1 cellular context compared by ENCODE assay signal in the genomic region with DNA sequence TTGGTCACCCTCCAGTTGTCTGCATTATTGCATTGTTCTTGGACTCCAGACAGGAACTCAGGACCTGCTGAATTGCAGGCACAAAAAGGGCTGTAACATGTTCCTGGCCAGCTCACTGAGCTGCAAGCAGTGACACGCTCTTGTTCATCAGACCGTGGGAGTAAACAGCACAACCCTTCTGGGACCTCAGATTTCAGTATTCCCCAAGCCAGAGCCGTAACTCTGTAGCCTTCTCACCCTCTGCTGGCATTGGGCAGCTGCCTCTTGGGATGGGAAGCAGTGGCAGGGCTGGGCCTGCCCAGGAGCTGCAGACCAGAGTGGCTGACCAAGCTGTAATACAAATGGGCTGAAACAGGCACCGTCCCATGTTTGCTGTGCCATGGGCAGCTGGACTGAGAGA.
TF ChIP-seq lines count a peak whose summit lies in the region.

No MANE protein-coding gene starts in this region.

TF ChIP-seq in GM23338, 12 proteins besides CTCF, POLR2A, EP300 and RAD21 (continued from another document):
- TF ChIP-seq, protein P1, sequence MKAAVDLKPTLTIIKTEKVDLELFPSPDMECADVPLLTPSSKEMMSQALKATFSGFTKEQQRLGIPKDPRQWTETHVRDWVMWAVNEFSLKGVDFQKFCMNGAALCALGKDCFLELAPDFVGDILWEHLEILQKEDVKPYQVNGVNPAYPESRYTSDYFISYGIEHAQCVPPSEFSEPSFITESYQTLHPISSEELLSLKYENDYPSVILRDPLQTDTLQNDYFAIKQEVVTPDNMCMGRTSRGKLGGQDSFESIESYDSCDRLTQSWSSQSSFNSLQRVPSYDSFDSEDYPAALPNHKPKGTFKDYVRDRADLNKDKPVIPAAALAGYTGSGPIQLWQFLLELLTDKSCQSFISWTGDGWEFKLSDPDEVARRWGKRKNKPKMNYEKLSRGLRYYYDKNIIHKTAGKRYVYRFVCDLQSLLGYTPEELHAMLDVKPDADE (IDR thresholded peaks at IDR 0.05), result no peak
- no peak for TF ChIP-seq CREB1 (CRISPR knock-in tag; IDR thresholded peaks at IDR 0.05; ENCODE audit: low read depth)
- TF ChIP-seq, protein P2, sequence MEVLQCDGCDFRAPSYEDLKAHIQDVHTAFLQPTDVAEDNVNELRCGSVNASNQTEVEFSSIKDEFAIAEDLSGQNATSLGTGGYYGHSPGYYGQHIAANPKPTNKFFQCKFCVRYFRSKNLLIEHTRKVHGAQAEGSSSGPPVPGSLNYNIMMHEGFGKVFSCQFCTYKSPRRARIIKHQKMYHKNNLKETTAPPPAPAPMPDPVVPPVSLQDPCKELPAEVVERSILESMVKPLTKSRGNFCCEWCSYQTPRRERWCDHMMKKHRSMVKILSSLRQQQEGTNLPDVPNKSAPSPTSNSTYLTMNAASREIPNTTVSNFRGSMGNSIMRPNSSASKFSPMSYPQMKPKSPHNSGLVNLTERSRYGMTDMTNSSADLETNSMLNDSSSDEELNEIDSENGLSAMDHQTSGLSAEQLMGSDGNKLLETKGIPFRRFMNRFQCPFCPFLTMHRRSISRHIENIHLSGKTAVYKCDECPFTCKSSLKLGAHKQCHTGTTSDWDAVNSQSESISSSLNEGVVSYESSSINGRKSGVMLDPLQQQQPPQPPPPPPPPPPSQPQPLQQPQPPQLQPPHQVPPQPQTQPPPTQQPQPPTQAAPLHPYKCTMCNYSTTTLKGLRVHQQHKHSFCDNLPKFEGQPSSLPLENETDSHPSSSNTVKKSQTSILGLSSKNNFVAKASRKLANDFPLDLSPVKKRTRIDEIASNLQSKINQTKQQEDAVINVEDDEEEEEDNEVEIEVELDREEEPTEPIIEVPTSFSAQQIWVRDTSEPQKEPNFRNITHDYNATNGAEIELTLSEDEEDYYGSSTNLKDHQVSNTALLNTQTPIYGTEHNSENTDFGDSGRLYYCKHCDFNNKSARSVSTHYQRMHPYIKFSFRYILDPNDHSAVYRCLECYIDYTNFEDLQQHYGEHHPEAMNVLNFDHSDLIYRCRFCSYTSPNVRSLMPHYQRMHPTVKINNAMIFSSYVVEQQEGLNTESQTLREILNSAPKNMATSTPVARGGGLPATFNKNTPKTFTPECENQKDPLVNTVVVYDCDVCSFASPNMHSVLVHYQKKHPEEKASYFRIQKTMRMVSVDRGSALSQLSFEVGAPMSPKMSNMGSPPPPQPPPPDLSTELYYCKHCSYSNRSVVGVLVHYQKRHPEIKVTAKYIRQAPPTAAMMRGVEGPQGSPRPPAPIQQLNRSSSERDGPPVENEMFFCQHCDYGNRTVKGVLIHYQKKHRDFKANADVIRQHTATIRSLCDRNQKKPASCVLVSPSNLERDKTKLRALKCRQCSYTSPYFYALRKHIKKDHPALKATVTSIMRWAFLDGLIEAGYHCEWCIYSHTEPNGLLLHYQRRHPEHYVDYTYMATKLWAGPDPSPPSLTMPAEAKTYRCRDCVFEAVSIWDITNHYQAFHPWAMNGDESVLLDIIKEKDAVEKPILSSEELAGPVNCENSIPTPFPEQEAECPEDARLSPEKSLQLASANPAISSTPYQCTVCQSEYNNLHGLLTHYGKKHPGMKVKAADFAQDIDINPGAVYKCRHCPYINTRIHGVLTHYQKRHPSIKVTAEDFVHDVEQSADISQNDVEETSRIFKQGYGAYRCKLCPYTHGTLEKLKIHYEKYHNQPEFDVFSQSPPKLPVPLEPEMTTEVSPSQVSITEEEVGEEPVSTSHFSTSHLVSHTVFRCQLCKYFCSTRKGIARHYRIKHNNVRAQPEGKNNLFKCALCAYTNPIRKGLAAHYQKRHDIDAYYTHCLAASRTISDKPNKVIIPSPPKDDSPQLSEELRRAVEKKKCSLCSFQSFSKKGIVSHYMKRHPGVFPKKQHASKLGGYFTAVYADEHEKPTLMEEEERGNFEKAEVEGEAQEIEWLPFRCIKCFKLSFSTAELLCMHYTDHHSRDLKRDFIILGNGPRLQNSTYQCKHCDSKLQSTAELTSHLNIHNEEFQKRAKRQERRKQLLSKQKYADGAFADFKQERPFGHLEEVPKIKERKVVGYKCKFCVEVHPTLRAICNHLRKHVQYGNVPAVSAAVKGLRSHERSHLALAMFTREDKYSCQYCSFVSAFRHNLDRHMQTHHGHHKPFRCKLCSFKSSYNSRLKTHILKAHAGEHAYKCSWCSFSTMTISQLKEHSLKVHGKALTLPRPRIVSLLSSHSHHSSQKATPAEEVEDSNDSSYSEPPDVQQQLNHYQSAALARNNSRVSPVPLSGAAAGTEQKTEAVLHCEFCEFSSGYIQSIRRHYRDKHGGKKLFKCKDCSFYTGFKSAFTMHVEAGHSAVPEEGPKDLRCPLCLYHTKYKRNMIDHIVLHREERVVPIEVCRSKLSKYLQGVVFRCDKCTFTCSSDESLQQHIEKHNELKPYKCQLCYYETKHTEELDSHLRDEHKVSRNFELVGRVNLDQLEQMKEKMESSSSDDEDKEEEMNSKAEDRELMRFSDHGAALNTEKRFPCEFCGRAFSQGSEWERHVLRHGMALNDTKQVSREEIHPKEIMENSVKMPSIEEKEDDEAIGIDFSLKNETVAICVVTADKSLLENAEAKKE (CRISPR knock-in tag; IDR thresholded peaks at IDR 0.05), result no peak
- TF ChIP-seq STAT1 (IDR thresholded peaks at IDR 0.05; ENCODE audit: unreplicated experiment), result no peak
- TF ChIP-seq ZNF114 (CRISPR knock-in tag; IDR thresholded peaks at IDR 0.05), result no peak
